In the genomic region with DNA sequence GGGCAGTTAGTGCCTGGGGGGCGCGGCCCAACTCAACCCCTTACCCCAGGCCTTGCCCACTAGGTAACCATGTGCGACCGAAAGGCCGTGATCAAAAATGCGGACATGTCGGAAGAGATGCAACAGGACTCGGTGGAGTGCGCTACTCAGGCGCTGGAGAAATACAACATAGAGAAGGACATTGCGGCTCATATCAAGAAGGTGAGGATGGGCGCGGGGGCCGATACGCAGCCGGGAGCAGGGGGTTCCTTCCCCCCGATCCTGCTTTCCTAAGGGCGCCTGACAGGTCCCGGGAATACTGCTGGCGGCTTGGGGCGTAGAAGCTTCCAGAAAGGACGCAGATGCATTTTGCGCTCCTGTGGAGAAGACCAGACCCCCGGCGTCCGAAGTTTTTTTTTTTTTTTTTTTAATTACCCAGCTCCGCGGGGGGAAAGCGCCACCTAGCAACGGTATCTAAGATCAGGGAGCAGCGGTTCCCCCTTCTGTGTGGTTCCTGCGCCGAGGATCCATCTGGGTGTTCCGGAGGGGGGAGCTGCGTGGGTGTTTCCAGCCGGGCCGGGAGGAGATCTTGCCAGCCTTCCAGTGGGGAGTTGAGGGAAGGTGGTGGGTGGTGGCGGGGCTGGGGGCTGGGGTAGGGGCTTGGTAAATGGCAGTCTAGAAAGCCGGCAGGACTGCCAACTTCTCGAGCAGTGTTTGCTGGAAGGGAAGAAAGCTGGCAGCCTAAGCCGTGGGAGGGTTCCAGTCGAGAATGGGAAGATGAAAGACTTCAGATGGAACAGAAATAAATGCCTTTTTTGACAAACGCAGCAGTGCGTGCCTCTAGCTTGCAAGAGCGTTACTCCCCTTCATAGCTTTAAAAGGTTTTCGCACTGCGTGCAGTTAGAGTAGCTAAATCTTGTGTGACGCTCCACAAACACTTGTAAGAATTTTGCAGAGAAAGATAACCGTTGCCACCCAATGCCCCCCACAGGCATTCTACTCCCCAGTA, we compare ENCODE assay signal across 1 cellular context.
TF ChIP-seq lines count a peak whose summit lies in the region.

No MANE protein-coding gene starts in this region.

TF ChIP-seq in GM23338, 12 proteins besides CTCF, POLR2A, EP300 and RAD21 (continued from another document):
- TF ChIP-seq, protein P1, sequence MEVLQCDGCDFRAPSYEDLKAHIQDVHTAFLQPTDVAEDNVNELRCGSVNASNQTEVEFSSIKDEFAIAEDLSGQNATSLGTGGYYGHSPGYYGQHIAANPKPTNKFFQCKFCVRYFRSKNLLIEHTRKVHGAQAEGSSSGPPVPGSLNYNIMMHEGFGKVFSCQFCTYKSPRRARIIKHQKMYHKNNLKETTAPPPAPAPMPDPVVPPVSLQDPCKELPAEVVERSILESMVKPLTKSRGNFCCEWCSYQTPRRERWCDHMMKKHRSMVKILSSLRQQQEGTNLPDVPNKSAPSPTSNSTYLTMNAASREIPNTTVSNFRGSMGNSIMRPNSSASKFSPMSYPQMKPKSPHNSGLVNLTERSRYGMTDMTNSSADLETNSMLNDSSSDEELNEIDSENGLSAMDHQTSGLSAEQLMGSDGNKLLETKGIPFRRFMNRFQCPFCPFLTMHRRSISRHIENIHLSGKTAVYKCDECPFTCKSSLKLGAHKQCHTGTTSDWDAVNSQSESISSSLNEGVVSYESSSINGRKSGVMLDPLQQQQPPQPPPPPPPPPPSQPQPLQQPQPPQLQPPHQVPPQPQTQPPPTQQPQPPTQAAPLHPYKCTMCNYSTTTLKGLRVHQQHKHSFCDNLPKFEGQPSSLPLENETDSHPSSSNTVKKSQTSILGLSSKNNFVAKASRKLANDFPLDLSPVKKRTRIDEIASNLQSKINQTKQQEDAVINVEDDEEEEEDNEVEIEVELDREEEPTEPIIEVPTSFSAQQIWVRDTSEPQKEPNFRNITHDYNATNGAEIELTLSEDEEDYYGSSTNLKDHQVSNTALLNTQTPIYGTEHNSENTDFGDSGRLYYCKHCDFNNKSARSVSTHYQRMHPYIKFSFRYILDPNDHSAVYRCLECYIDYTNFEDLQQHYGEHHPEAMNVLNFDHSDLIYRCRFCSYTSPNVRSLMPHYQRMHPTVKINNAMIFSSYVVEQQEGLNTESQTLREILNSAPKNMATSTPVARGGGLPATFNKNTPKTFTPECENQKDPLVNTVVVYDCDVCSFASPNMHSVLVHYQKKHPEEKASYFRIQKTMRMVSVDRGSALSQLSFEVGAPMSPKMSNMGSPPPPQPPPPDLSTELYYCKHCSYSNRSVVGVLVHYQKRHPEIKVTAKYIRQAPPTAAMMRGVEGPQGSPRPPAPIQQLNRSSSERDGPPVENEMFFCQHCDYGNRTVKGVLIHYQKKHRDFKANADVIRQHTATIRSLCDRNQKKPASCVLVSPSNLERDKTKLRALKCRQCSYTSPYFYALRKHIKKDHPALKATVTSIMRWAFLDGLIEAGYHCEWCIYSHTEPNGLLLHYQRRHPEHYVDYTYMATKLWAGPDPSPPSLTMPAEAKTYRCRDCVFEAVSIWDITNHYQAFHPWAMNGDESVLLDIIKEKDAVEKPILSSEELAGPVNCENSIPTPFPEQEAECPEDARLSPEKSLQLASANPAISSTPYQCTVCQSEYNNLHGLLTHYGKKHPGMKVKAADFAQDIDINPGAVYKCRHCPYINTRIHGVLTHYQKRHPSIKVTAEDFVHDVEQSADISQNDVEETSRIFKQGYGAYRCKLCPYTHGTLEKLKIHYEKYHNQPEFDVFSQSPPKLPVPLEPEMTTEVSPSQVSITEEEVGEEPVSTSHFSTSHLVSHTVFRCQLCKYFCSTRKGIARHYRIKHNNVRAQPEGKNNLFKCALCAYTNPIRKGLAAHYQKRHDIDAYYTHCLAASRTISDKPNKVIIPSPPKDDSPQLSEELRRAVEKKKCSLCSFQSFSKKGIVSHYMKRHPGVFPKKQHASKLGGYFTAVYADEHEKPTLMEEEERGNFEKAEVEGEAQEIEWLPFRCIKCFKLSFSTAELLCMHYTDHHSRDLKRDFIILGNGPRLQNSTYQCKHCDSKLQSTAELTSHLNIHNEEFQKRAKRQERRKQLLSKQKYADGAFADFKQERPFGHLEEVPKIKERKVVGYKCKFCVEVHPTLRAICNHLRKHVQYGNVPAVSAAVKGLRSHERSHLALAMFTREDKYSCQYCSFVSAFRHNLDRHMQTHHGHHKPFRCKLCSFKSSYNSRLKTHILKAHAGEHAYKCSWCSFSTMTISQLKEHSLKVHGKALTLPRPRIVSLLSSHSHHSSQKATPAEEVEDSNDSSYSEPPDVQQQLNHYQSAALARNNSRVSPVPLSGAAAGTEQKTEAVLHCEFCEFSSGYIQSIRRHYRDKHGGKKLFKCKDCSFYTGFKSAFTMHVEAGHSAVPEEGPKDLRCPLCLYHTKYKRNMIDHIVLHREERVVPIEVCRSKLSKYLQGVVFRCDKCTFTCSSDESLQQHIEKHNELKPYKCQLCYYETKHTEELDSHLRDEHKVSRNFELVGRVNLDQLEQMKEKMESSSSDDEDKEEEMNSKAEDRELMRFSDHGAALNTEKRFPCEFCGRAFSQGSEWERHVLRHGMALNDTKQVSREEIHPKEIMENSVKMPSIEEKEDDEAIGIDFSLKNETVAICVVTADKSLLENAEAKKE (CRISPR knock-in tag; IDR thresholded peaks at IDR 0.05) = no peak
- TF ChIP-seq ZNF331 (CRISPR knock-in tag; IDR thresholded peaks at IDR 0.05; ENCODE audit: low read depth) (no peak), CREB1 (CRISPR knock-in tag; IDR thresholded peaks at IDR 0.05; ENCODE audit: low read depth) (no peak)
